ENCODE assay signal across 8 cellular contexts in genomic region chr18:12911025-12911927, GRCh38. TPM values are rescaled to one million over a fixed set of nuclear protein-coding genes. Genes with fewer than 3 reads are reported as not detected.
A peak's percentile ranks its signal among the peaks of the same experiment; 100 is the strongest.
DNase-seq lines count a peak whose midpoint lies in the region; ATAC-seq and TF ChIP-seq lines count a peak whose summit lies in the region.

No MANE protein-coding gene starts in this region.

- H3K4me3 ChIP-seq in spleen (peak overlapping the region; percentile 24 to 68 (median 42)), PC-3 (ENCODE audit: low read length) (no peak overlapping the region)

- POLR2A ChIA-PET in PC-3 (lab: Charles Lee; ENCODE audit: unreplicated experiment) = no interaction called here

- H3K27ac ChIP-seq in spleen (peak overlapping the region in 3 of 8 donors; percentile 12 to 51 (median 38)), PC-3 (ENCODE audit: low read length) (no peak overlapping the region)

- H3K36me3 ChIP-seq in spleen = no peaks in the 10 kb centered on the region
- H3K36me3 ChIP-seq in PC-3 (ENCODE audit: low read depth, low read length) = no peaks in the 10 kb centered on the region

- peaks cover 0 to 40% (median 0%) of the 10 kb centered on the region in 7 donors for H3K27me3 ChIP-seq in spleen (replicated peaks in 1 of 7)
- H3K27me3 ChIP-seq in PC-3 (ENCODE audit: low read length) = peaks cover 20% of the 10 kb centered on the region

- no peaks in the 10 kb centered on the region for H3K79me2 ChIP-seq in PC-3 (ENCODE audit: low read length)

- H3K9me3 ChIP-seq in spleen (peaks cover 0 to 17% (median 0%) of the 10 kb centered on the region in 8 donors), PC-3 (ENCODE audit: low read length) (no peaks in the 10 kb centered on the region)

- H3K4me2 ChIP-seq in PC-3 (ENCODE audit: low read length) = no peak overlapping the region

- H3K9me2 ChIP-seq in PC-3 (replicated peaks; ENCODE audit: low read length) = no peaks in the 10 kb centered on the region

- no peaks in the 10 kb centered on the region for H4K20me1 ChIP-seq in PC-3 (ENCODE audit: low read length)

- ATAC-seq in GM19397 (IDR thresholded peaks at IDR 0.05; ENCODE audit: unreplicated experiment) (peak; percentile 67), Right ventricle myocardium superior (ENCODE audit: poor library complexity) (peak; percentile 83), PC-3 (no peak), HG03378 (IDR thresholded peaks at IDR 0.05; ENCODE audit: unreplicated experiment) (no peak), HG03097 (IDR thresholded peaks at IDR 0.05; ENCODE audit: low FRiP score, unreplicated experiment) (no peak)

- H3K9ac ChIP-seq in PC-3 (ENCODE audit: low read length) = no peak overlapping the region

- intact Hi-C loops in Right ventricle myocardium superior (cut with DNase I) = no loop called here
- intact Hi-C loops in spleen (cut with DNase I; ENCODE audit: low total_unique reads) = no loop called here
- intact Hi-C loops in PC-3 (cut with micrococcal nuclease) = no loop called here

- no peak for TF ChIP-seq POLR2A in spleen (IDR thresholded peaks at IDR 0.05)

- no TSS peak for BruUV-seq in PC-3 (replicated peaks; lab: Mats Ljungman, UMichigan)

- TF ChIP-seq CTCF in spleen (IDR thresholded peaks at IDR 0.05 in 8 of 11, conservative IDR thresholded peaks at IDR 0.05 in 3 of 11) (no peak), PC-3 (conservative IDR thresholded peaks at IDR 0.05; ENCODE audit: low read depth, low read length) (no peak)

- peaks cover 6 to 20% (median 15%) of the 10 kb centered on the region in 6 donors for H3K4me1 ChIP-seq in spleen
- no peaks in the 10 kb centered on the region for H3K4me1 ChIP-seq in PC-3 (ENCODE audit: insufficient read depth, low read length)

- DNase-seq in activated T-helper 1 cell treated with Interleukin-2 at 50 U/mL for 16 hours (ENCODE audit: low read depth) (peak; percentile 48), Right ventricle myocardium superior (no peak), spleen (peak; percentile 90), PC-3 (no peak), DMS114 treated with DMSO at 0.1 percent for 48 hours (lab: John Stamatoyannopoulos, UW; ENCODE audit: unreplicated experiment) (no peak)

- H2AFZ ChIP-seq in PC-3 (ENCODE audit: low read length) = no peak overlapping the region

- CTCF ChIA-PET in PC-3 (lab: Charles Lee) = no interaction called here

- no peaks in the 10 kb centered on the region for H3F3A ChIP-seq in PC-3 (ENCODE audit: low read length, unreplicated experiment)

- WGBS in spleen, 5 donors = 11 to 24% (median 15%) methylated on average over 22 to 75 of the region's 75 CpGs

RNA-seq across cellular contexts. Expression of gene PTPN2, which starts 27.2 kb away (rescaled TPM):
- total RNA-seq in Right ventricle myocardium superior = 9.5 TPM
- 10 to 100 TPM; 55.0 to 92.1 (median 72.7) TPM for total RNA-seq in spleen
- 10 to 100 TPM; 47.9 to 67.1 (median 54.5) TPM for polyA plus RNA-seq in spleen
- 59.8 and 62.4 TPM in 2 replicates for total RNA-seq in PC-3 (2014; rRNA removed)

RNA-seq across cellular contexts. Expression of gene SEH1L, which starts 36.5 kb away (rescaled TPM):
- total RNA-seq in Right ventricle myocardium superior (17.3 TPM), spleen (10 to 100 TPM; 27.3 to 52.9 (median 34.8) TPM), PC-3 (2014; rRNA removed) (61.2 TPM in 2 replicates)
- polyA plus RNA-seq in spleen = 10 to 100 TPM; 16.9 to 17.8 (median 17.3) TPM

Comparison
In these comparisons a context has a peak if more than half of its experiments do, and no peak if none do; other contexts are left out.
1. ATAC-seq: peak in GM19397 (single experiment) and Right ventricle myocardium superior (single experiment); none in PC-3 (single experiment), HG03378 (single experiment) and HG03097 (single experiment).
2. DNase-seq: peak in activated T-helper 1 cell treated with Interleukin-2 at 50 U/mL for 16 hours (single experiment) and spleen (single experiment); none in Right ventricle myocardium superior (single experiment), PC-3 (single experiment) and DMS114 treated with DMSO at 0.1 percent for 48 hours (single experiment).